ENCODE assay signal across 16 cellular contexts in genomic region chr17:43444223-43445008, GRCh38. TPM values are rescaled to one million over a fixed set of nuclear protein-coding genes. Genes with fewer than 3 reads are reported as not detected.
DNase-seq lines count a peak whose midpoint lies in the region; ATAC-seq, FAIRE-seq and TF ChIP-seq lines count a peak whose summit lies in the region.
"Had no signal": no experiment of that assay in that cellular context is flagged by ENCODE, and none has a peak within 500 bp of the region (broad histone marks: within the 10 kb centered on the region; RNA-seq: fewer than 3 reads in every experiment).

No MANE protein-coding gene starts in this region.

- no peaks in the 10 kb centered on the region for H3K27me3 ChIP-seq in bronchial epithelial cell (ENCODE audit: control insufficient read depth, insufficient read depth, low read length)
- H3K27me3 ChIP-seq: BE2C, upper lobe of left lung had no signal

- DNase-seq in HTR-8/SVneo (ENCODE audit: insufficient read length, low spot score), result no peak
- DNase-seq in bronchial epithelial cell (ENCODE audit: low read depth), result peak; percentile 88
- peak; percentile 48 for DNase-seq in left kidney (ENCODE audit: low read depth, low spot score)
- peak; percentile 84 for DNase-seq in renal cortical epithelial cell (ENCODE audit: low read depth)
- DNase-seq in amygdala (lab: John Stamatoyannopoulos, UW), result no peak
- no peak for DNase-seq in stimulated activated CD4-positive, alpha-beta T cell treated with anti-CD3 and anti-CD28 coated beads, Interleukin-2, amount 100 ng/mL, for 24 hours
- DNase-seq: activated B cell treated with CpG ODN at 0.5 μM for 24 hours; activated naive CD4-positive, alpha-beta T cell treated with anti-CD3 and anti-CD28 coated beads, Interleukin-2, amount 50 U/mL, for 16 hours; BE2C; DMS79 treated with DMSO at 0.1 percent for 48 hours; NCI-H524; upper lobe of left lung had no signal

- FAIRE-seq in HTR-8/SVneo (lab: Jason Lieb, UNC) (peak; percentile 40), bronchial epithelial cell (lab: Jason Lieb, UNC) (no peak)
- FAIRE-seq: colon had no signal

- ATAC-seq in GM18520 (IDR thresholded peaks at IDR 0.05; ENCODE audit: unreplicated experiment) (no peak), HG03175 (IDR thresholded peaks at IDR 0.05; ENCODE audit: unreplicated experiment) (no peak)
- ATAC-seq: Panc1 had no signal

- no peak for TF ChIP-seq CTCF in bronchial epithelial cell (IDR thresholded peaks at IDR 0.05; ENCODE audit: insufficient read depth, low read length, severe bottlenecking)

- H3K36me3 ChIP-seq in bronchial epithelial cell (ENCODE audit: control insufficient read depth, insufficient read depth, low read length), result no peaks in the 10 kb centered on the region
- H3K36me3 ChIP-seq: BE2C, upper lobe of left lung had no signal

- no peak overlapping the region for H3K4me3 ChIP-seq in bronchial epithelial cell (ENCODE audit: low read depth, low read length)
- H3K4me3 ChIP-seq: upper lobe of left lung had no signal

RNA-seq across cellular contexts. Expression of gene DHX8, which starts 39.4 kb away (rescaled TPM):
- total RNA-seq in bronchial epithelial cell, result 24.7 and 32.9 TPM in 2 replicates
- total RNA-seq in renal cortical epithelial cell, result 29.3 and 57.4 TPM in 2 replicates

RNA-seq across cellular contexts. Expression of gene ARL4D, which starts 45.6 kb away (rescaled TPM):
- total RNA-seq in bronchial epithelial cell, result 71.1 and 90.3 TPM in 2 replicates
- 17.2 and 26.5 TPM in 2 replicates for total RNA-seq in renal cortical epithelial cell

Comparison
In these comparisons a context has a peak if more than half of its experiments do, and no peak if none do; other contexts are left out.
1. DNase-seq: peak in bronchial epithelial cell (single experiment), left kidney (single experiment) and renal cortical epithelial cell (single experiment); none in HTR-8/SVneo (single experiment), amygdala (0 of 56) and stimulated activated CD4-positive, alpha-beta T cell treated with anti-CD3 and anti-CD28 coated beads, Interleukin-2, amount 100 ng/mL, for 24 hours (0 of 2).